8 cellular contexts compared by ENCODE assay signal in genomic region chr5:149837680-149838269, GRCh38.
A peak's percentile ranks its signal among the peaks of the same experiment; 100 is the strongest.
DNase-seq lines count a peak whose midpoint lies in the region; ATAC-seq and TF ChIP-seq lines count a peak whose summit lies in the region.

No MANE protein-coding gene starts in this region.

- no peaks in the 10 kb centered on the region for H3K27me3 Mint-ChIP-seq in activated CD4-positive, alpha-beta memory T cell treated with anti-CD3 and anti-CD28 coated beads for 36 hours
- no peaks in the 10 kb centered on the region for H3K27me3 Mint-ChIP-seq in activated CD4-positive, alpha-beta memory T cell treated with anti-CD3 and anti-CD28 coated beads, Interleukin-2, amount 10 ng/mL, durations not matched to agents 7 days and 5 days

- POLR2A ChIA-PET in activated CD4-positive, alpha-beta memory T cell treated with anti-CD3 and anti-CD28 coated beads for 36 hours (lab: Charles Lee) = no interaction called here
- POLR2A ChIA-PET in activated CD4-positive, alpha-beta memory T cell treated with anti-CD3 and anti-CD28 coated beads, Interleukin-2, amount 10 ng/mL, durations not matched to agents 7 days and 5 days (lab: Charles Lee) = no interaction called here

- H3K27me3 ChIP-seq in tibial artery = no peaks in the 10 kb centered on the region

- in situ Hi-C loops in astrocyte of the spinal cord (cut with HindIII; ENCODE audit: low sequenced_read_pairs) = no loop called here

- CTCF ChIA-PET in activated CD4-positive, alpha-beta memory T cell treated with anti-CD3 and anti-CD28 coated beads for 36 hours (lab: Charles Lee) = interaction anchor here (0.8 to 13.8 kb wide), 10 partner anchors 9 to 160 kb away, joined by 3 to 269 read pairs (median 4); partner anchors contain the start of gene SLC26A2
- CTCF ChIA-PET in activated CD4-positive, alpha-beta memory T cell treated with anti-CD3 and anti-CD28 coated beads, Interleukin-2, amount 10 ng/mL, durations not matched to agents 7 days and 5 days (lab: Charles Lee) = interaction anchor here (1.2 to 2.9 kb wide), 9 partner anchors 9 to 170 kb away, joined by 3 to 17 read pairs (median 6); partner anchors contain the start of gene SLC26A2

- no peak overlapping the region for H3K27ac Mint-ChIP-seq in activated CD4-positive, alpha-beta memory T cell treated with anti-CD3 and anti-CD28 coated beads for 36 hours
- no peak overlapping the region for H3K27ac Mint-ChIP-seq in activated CD4-positive, alpha-beta memory T cell treated with anti-CD3 and anti-CD28 coated beads, Interleukin-2, amount 10 ng/mL, durations not matched to agents 7 days and 5 days

- H3K4me1 Mint-ChIP-seq in activated CD4-positive, alpha-beta memory T cell treated with anti-CD3 and anti-CD28 coated beads for 36 hours (ENCODE audit: low read depth) = no peaks in the 10 kb centered on the region
- H3K4me1 Mint-ChIP-seq in activated CD4-positive, alpha-beta memory T cell treated with anti-CD3 and anti-CD28 coated beads, Interleukin-2, amount 10 ng/mL, durations not matched to agents 7 days and 5 days = no peaks in the 10 kb centered on the region

- TF ChIP-seq CTCF in astrocyte of the spinal cord (IDR thresholded peaks at IDR 0.05; ENCODE audit: low read depth, low read length) (peak; percentile 98), tibial artery (IDR thresholded peaks at IDR 0.05) (peak; percentile 56 to 58)

- H3K9me3 Mint-ChIP-seq in activated CD4-positive, alpha-beta memory T cell treated with anti-CD3 and anti-CD28 coated beads for 36 hours = no peaks in the 10 kb centered on the region
- no peaks in the 10 kb centered on the region for H3K9me3 Mint-ChIP-seq in activated CD4-positive, alpha-beta memory T cell treated with anti-CD3 and anti-CD28 coated beads, Interleukin-2, amount 10 ng/mL, durations not matched to agents 7 days and 5 days

- no peaks in the 10 kb centered on the region for H3K4me1 ChIP-seq in tibial artery

- H3K27ac ChIP-seq in tibial artery = no peak overlapping the region

- peaks cover 0 to 28% (median 13%) of the 10 kb centered on the region in 3 donors for H3K36me3 ChIP-seq in tibial artery

- peaks cover 3% of the 10 kb centered on the region for H3K36me3 Mint-ChIP-seq in activated CD4-positive, alpha-beta memory T cell treated with anti-CD3 and anti-CD28 coated beads for 36 hours
- H3K36me3 Mint-ChIP-seq in activated CD4-positive, alpha-beta memory T cell treated with anti-CD3 and anti-CD28 coated beads, Interleukin-2, amount 10 ng/mL, durations not matched to agents 7 days and 5 days (ENCODE audit: low read depth) = no peaks in the 10 kb centered on the region

- H3K9me3 ChIP-seq in tibial artery = no peaks in the 10 kb centered on the region

- DNase-seq in activated CD4-positive, alpha-beta memory T cell treated with anti-CD3 and anti-CD28 coated beads for 36 hours = peak; percentile 44
- no peak for DNase-seq in activated CD4-positive, alpha-beta memory T cell treated with anti-CD3 and anti-CD28 coated beads, Interleukin-2, amount 10 ng/mL, durations not matched to agents 7 days and 5 days
- peak; percentile 69 for DNase-seq in NCI-H2196 (lab: John Stamatoyannopoulos, UW; ENCODE audit: unreplicated experiment)
- peak; percentile 74 for DNase-seq in astrocyte of the spinal cord (ENCODE audit: low read depth, low spot score)
- DNase-seq in inferior parietal cortex (ENCODE audit: extremely low spot score) = peak; percentile 49
- DNase-seq in tibial artery = no peak
- DNase-seq in activated CD4-positive, alpha-beta T cell treated with anti-CD3 and anti-CD28 coated beads, Interleukin-2, amount 50 U/mL, for 4 hours = no peak

- no peak for ATAC-seq in GM21723 (IDR thresholded peaks at IDR 0.05; ENCODE audit: unreplicated experiment)

- H3K4me3 ChIP-seq in astrocyte of the spinal cord (ENCODE audit: low read depth, low read length) = no peak overlapping the region
- no peak overlapping the region for H3K4me3 ChIP-seq in tibial artery

- no peak overlapping the region for H3K4me3 Mint-ChIP-seq in activated CD4-positive, alpha-beta memory T cell treated with anti-CD3 and anti-CD28 coated beads for 36 hours
- H3K4me3 Mint-ChIP-seq in activated CD4-positive, alpha-beta memory T cell treated with anti-CD3 and anti-CD28 coated beads, Interleukin-2, amount 10 ng/mL, durations not matched to agents 7 days and 5 days = no peak overlapping the region

- intact Hi-C loops in activated CD4-positive, alpha-beta memory T cell treated with anti-CD3 and anti-CD28 coated beads for 36 hours (cut with micrococcal nuclease) = loop anchor here (1.0 to 5.0 kb wide), 2 partner anchors 122 to 380 kb away; no protein-coding TSS in a partner anchor
- intact Hi-C loops in tibial artery (cut with DNase I; ENCODE audit: low total_unique reads) = loop anchor here (5.0 kb wide), 1 partner anchor 125 kb away; the partner anchor contains the start of gene SLC26A2

Comparison
In these comparisons a context has a peak if more than half of its experiments do, and no peak if none do; other contexts are left out.
1. DNase-seq: peak in activated CD4-positive, alpha-beta memory T cell treated with anti-CD3 and anti-CD28 coated beads for 36 hours (single experiment), NCI-H2196 (single experiment), astrocyte of the spinal cord (single experiment) and inferior parietal cortex (single experiment); none in activated CD4-positive, alpha-beta memory T cell treated with anti-CD3 and anti-CD28 coated beads, Interleukin-2, amount 10 ng/mL, durations not matched to agents 7 days and 5 days (single experiment), tibial artery (0 of 2) and activated CD4-positive, alpha-beta T cell treated with anti-CD3 and anti-CD28 coated beads, Interleukin-2, amount 50 U/mL, for 4 hours (0 of 2).